12 cellular contexts compared by ENCODE assay signal in genomic region chr7:91239171-91239604, GRCh38. TPM values are rescaled to one million over a fixed set of nuclear protein-coding genes. Genes with fewer than 3 reads are reported as not detected.
A peak's percentile ranks its signal among the peaks of the same experiment; 100 is the strongest.
DNase-seq lines count a peak whose midpoint lies in the region; ATAC-seq and TF ChIP-seq lines count a peak whose summit lies in the region.
"Had no signal": no experiment of that assay in that cellular context is flagged by ENCODE, and none has a peak within 500 bp of the region (broad histone marks: within the 10 kb centered on the region; RNA-seq: fewer than 3 reads in every experiment).

No MANE protein-coding gene starts in this region.

- intact Hi-C loops in body of pancreas (cut with DNase I): no loop called here

- ATAC-seq in body of pancreas (peak; percentile 11), HG03196 (IDR thresholded peaks at IDR 0.05; ENCODE audit: unreplicated experiment) (no peak), GM19467 (IDR thresholded peaks at IDR 0.05; ENCODE audit: unreplicated experiment) (no peak)
- ATAC-seq: activated CD8-positive, alpha-beta T cell treated with anti-CD3 and anti-CD28 coated beads for 36 hours had no signal

- DNase-seq in LoVo (ENCODE audit: low spot score) (peak; percentile 67), body of pancreas (peak in 1 of 4 donors; percentile 13), kidney tubule cell (ENCODE audit: low spot score) (peak; percentile 95), HuH-7.5 (ENCODE audit: low spot score) (no peak)
- DNase-seq in stimulated activated CD8-positive, alpha-beta memory T cell treated with anti-CD3 and anti-CD28 coated beads, Interleukin-4, amount 100 ng/mL, for 48 hours: no peak
- DNase-seq: activated CD8-positive, alpha-beta T cell treated with anti-CD3 and anti-CD28 coated beads for 36 hours; CD4-positive, CD25-positive, alpha-beta regulatory T cell; NCI-H2171 treated with DMSO at 0.1 percent for 48 hours; SHP77 treated with DMSO at 0.1 percent for 48 hours had no signal

- no peak overlapping the region for H3K9ac ChIP-seq in BLaER1 treated with 17β-estradiol and CSF1 and Interleukin-3, amounts not matched to agents 10 nM and 100 nM

- no peak for TF ChIP-seq POLR2A in body of pancreas (IDR thresholded peaks at IDR 0.05)

- H4K20me1 ChIP-seq in BLaER1 treated with 17β-estradiol and CSF1 and Interleukin-3, amounts not matched to agents 10 nM and 100 nM: no peaks in the 10 kb centered on the region

- H3K9me3 ChIP-seq in BLaER1 treated with 17β-estradiol and CSF1 and Interleukin-3, amounts not matched to agents 10 nM and 100 nM (replicated peaks in 1 of 11): no peaks in the 10 kb centered on the region
- H3K9me3 ChIP-seq in body of pancreas: no peaks in the 10 kb centered on the region

- WGBS in body of pancreas, 2 donors: 67 to 71% methylated on average over 1 of the region's 2 CpGs

- H3K36me3 ChIP-seq in BLaER1 treated with 17β-estradiol and CSF1 and Interleukin-3, amounts not matched to agents 10 nM and 100 nM: no peaks in the 10 kb centered on the region
- H3K36me3 ChIP-seq in body of pancreas (replicated peaks in 1 of 2; ENCODE audit: insufficient read depth in 1 of 2, low read depth in 2 of 2): no peaks in the 10 kb centered on the region

- H3K4me3 ChIP-seq in BLaER1 treated with 17β-estradiol and CSF1 and Interleukin-3, amounts not matched to agents 10 nM and 100 nM: no peak overlapping the region
- H3K4me3 ChIP-seq in body of pancreas: no peak overlapping the region

- H3K27ac ChIP-seq in BLaER1 treated with 17β-estradiol and CSF1 and Interleukin-3, amounts not matched to agents 10 nM and 100 nM: no peak overlapping the region
- H3K27ac ChIP-seq in body of pancreas: peak overlapping the region in 3 of 4 donors; percentile 15 to 82 (median 73)

- peak overlapping the region in 7 of 11 experiments; percentile 22 to 77 (median 68); a peak in 12 of 22 replicates for H3K4me2 ChIP-seq in BLaER1 treated with 17β-estradiol and CSF1 and Interleukin-3, amounts not matched to agents 10 nM and 100 nM

- TF ChIP-seq CTCF in body of pancreas (IDR thresholded peaks at IDR 0.05): no peak

- peaks cover 0 to 24% (median 11%) of the 10 kb centered on the region in 10 experiments; a peak in 12 of 20 replicates for H3K4me1 ChIP-seq in BLaER1 treated with 17β-estradiol and CSF1 and Interleukin-3, amounts not matched to agents 10 nM and 100 nM
- H3K4me1 ChIP-seq in body of pancreas: peaks cover 24% of the 10 kb centered on the region

- peaks cover 0 to 4% (median 0%) of the 10 kb centered on the region in 11 experiments; a peak in 1 of 22 replicates for H3K27me3 ChIP-seq in BLaER1 treated with 17β-estradiol and CSF1 and Interleukin-3, amounts not matched to agents 10 nM and 100 nM
- H3K27me3 ChIP-seq in body of pancreas: no peaks in the 10 kb centered on the region

RNA-seq across cellular contexts. Expression of gene FZD1, which starts 25.0 kb away (rescaled TPM):
- total RNA-seq in body of pancreas: 10 to 100 TPM in 1 of 2 donors, 1 to 10 TPM in 1; 6.3 to 10.1 TPM

Comparison
In these comparisons a context has a peak if more than half of its experiments do, and no peak if none do; other contexts are left out.
1. H3K27ac ChIP-seq: peak in body of pancreas (3 of 4); none in BLaER1 treated with 17β-estradiol and CSF1 and Interleukin-3, amounts not matched to agents 10 nM and 100 nM (0 of 11).
2. DNase-seq: peak in LoVo (single experiment) and kidney tubule cell (single experiment); none in HuH-7.5 (single experiment) and stimulated activated CD8-positive, alpha-beta memory T cell treated with anti-CD3 and anti-CD28 coated beads, Interleukin-4, amount 100 ng/mL, for 48 hours (single experiment).